Comparison of ENCODE assay signal across 8 cellular contexts in genomic region chr17:70144260-70144846, GRCh38. TPM values are rescaled to one million over a fixed set of nuclear protein-coding genes. Genes with fewer than 3 reads are reported as not detected.
DNase-seq lines count a peak whose midpoint lies in the region; ATAC-seq, FAIRE-seq and TF ChIP-seq lines count a peak whose summit lies in the region.

No MANE protein-coding gene starts in this region.

- ATAC-seq in GM19452 (IDR thresholded peaks at IDR 0.05; ENCODE audit: unreplicated experiment) = no peak

- no peaks in the 10 kb centered on the region for H3K9me3 ChIP-seq in WERI-Rb-1 (ENCODE audit: severe bottlenecking)

- intact Hi-C loops in posterior cingulate gyrus (cut with DNase I) = loop anchor here (5.0 kb wide), 2 partner anchors 537 to 572 kb away; no protein-coding TSS in a partner anchor

- DNase-seq in AG09309 (ENCODE audit: low read depth) (peak; percentile 14), GM18507 (ENCODE audit: extremely low spot score, insufficient read length, low read depth) (no peak), WERI-Rb-1 (no peak), kidney epithelial cell (ENCODE audit: low read depth) (no peak), posterior cingulate gyrus (no peak), activated gamma-delta T cell (lab: John Stamatoyannopoulos, UW) (no peak), cerebellar nuclear complex (lab: John Stamatoyannopoulos, UW) (no peak)

- peak; percentile 54 for FAIRE-seq in GM18507 (lab: Jason Lieb, UNC)

- no peak overlapping the region for H3K27ac ChIP-seq in WERI-Rb-1

- no peaks in the 10 kb centered on the region for H3K36me3 ChIP-seq in WERI-Rb-1
- H3K36me3 ChIP-seq in kidney epithelial cell (ENCODE audit: control insufficient read depth, insufficient read depth, low read length) = no peaks in the 10 kb centered on the region

- peak; percentile 55 for TF ChIP-seq CTCF in AG09309 (IDR thresholded peaks at IDR 0.05; ENCODE audit: control insufficient read depth, insufficient read depth, low read depth, low read length, missing control alignments)
- TF ChIP-seq CTCF in WERI-Rb-1 (IDR thresholded peaks at IDR 0.05; ENCODE audit: low read depth, low read length) = peak; percentile 33; the same call in 1 of the 2 replicates
- TF ChIP-seq CTCF in kidney epithelial cell (IDR thresholded peaks at IDR 0.05; ENCODE audit: insufficient read depth, low read length, poor library complexity, severe bottlenecking) = peak; percentile 48

- H3K27me3 ChIP-seq in WERI-Rb-1 (ENCODE audit: insufficient read depth, low read depth, severe bottlenecking) (no peaks in the 10 kb centered on the region), kidney epithelial cell (ENCODE audit: control insufficient read depth, insufficient read depth, low read length) (no peaks in the 10 kb centered on the region)

- H3K4me3 ChIP-seq in AG09309 (ENCODE audit: control insufficient read depth, low read depth, low read length) (no peak overlapping the region), WERI-Rb-1 (ENCODE audit: low read depth, low read length) (no peak overlapping the region), kidney epithelial cell (ENCODE audit: low read depth, low read length) (no peak overlapping the region)

RNA-seq across cellular contexts. Expression of gene KCNJ2, which starts 25.0 kb away (rescaled TPM):
- total RNA-seq in kidney epithelial cell = 0.79 and 0.82 TPM in 2 replicates
